1 cellular context compared by ENCODE assay signal in the genomic region with DNA sequence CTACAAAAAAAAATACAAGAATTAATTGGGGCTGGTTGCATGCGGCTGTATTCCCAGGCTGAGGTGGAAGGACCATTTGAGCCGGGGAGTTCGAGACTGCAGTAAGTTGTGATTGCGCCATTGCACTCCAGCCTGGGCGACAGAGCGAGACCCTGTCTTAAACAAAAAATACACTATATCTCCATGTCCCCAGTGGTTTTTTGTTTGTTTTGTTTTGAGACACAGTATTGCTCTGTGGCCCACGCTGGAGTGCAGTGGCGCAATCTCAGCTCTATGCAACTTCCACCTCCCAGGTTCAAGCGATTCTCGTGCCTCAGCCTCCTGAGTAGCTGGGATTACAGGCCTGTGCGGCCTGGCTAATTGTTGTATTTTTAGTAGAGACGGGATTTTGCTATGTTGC.
TF ChIP-seq lines count a peak whose summit lies in the region.

No MANE protein-coding gene starts in this region.

TF ChIP-seq in HEK293, 187 proteins besides CTCF, POLR2A, EP300 and RAD21 (continued from another document):
- no peak for TF ChIP-seq REST (tag by site-specific recombination; IDR thresholded peaks at IDR 0.05)
- TF ChIP-seq ZNF48 (tag by site-specific recombination; IDR thresholded peaks at IDR 0.05): no peak
- TF ChIP-seq, protein P1, sequence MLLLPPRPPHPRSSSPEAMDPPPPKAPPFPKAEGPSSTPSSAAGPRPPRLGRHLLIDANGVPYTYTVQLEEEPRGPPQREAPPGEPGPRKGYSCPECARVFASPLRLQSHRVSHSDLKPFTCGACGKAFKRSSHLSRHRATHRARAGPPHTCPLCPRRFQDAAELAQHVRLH (tag by site-specific recombination; IDR thresholded peaks at IDR 0.05): no peak
- TF ChIP-seq YY2 (tag by site-specific recombination; IDR thresholded peaks at IDR 0.05): no peak
